Comparison of ENCODE assay signal across 9 cellular contexts in genomic region chr1:10796029-10796944, GRCh38. TPM values are rescaled to one million over a fixed set of nuclear protein-coding genes. Genes with fewer than 3 reads are reported as not detected.
DNase-seq lines count a peak whose midpoint lies in the region; ATAC-seq, FAIRE-seq and TF ChIP-seq lines count a peak whose summit lies in the region.
"Had no signal": no experiment of that assay in that cellular context is flagged by ENCODE, and none has a peak within 500 bp of the region (broad histone marks: within the 10 kb centered on the region; RNA-seq: fewer than 3 reads in every experiment).

CASZ1 (minus strand) TSS chr1:10796646; CDS start chr1:10693889, 102,757 bp downstream.

- H3K27ac Mint-ChIP-seq in GM23338 (no peak within 1 kb of the TSS), immature natural killer cell (no peak within 1 kb of the TSS)

- H3F3A ChIP-seq in GM23338 (replicated peaks; ENCODE audit: low read depth): 0 out of 2 replicates have a peak, but pooled peaks cover 5% of the 10 kb centered on the region

- TF ChIP-seq RAD21 in K562 (CRISPR knock-in tag; conservative IDR thresholded peaks at IDR 0.05 in 1 of 2, IDR thresholded peaks at IDR 0.05 in 1 of 2): no peak; a peak in 1 of 4 replicates

- FAIRE-seq in K562 (lab: Jason Lieb, UNC): peak; percentile 35

- H3K27me3 ChIP-seq in GM23338 (ENCODE audit: insufficient read depth) (peaks cover 58% of the 10 kb centered on the region), K562 (ENCODE audit: control insufficient read depth in 2 of 2, insufficient read depth in 2 of 2, low read length in 2 of 2) (peaks cover 36 to 54% of the 10 kb centered on the region in 2 experiments), prostate gland (replicated peaks; ENCODE audit: insufficient read depth) (no peaks in the 10 kb centered on the region)

- no peaks in the 10 kb centered on the region for H3K9me2 ChIP-seq in GM23338 (ENCODE audit: insufficient read depth)

- H3K36me3 ChIP-seq in GM23338 (ENCODE audit: insufficient read depth) (no peaks in the 10 kb centered on the region), K562 (ENCODE audit: control insufficient read depth, insufficient read depth, low read length) (no peaks in the 10 kb centered on the region), prostate gland (no peaks in the 10 kb centered on the region)
- H3K36me3 ChIP-seq: neutrophil had no signal

- no TSS peak for BruUV-seq in K562 (replicated peaks; lab: Mats Ljungman, UMichigan)

- DNase-seq in GM23338 (ENCODE audit: low spot score): peak; percentile 96
- DNase-seq in NCI-H460 (ENCODE audit: extremely low read depth, low read depth): peak; percentile 79
- peak; percentile 63 to 85 (median 82) for DNase-seq in K562 (ENCODE audit: extremely low read depth in 1 of 4, low spot score in 3 of 4)
- peak in 48 of 51 donors; percentile 9 to 82 (median 56) for DNase-seq in hypothalamus (lab: John Stamatoyannopoulos, UW)
- peak; percentile 89 for DNase-seq in prostate gland (ENCODE audit: low spot score)
- no peak for DNase-seq in immature natural killer cell

- in situ Hi-C loops in K562 (cut with MboI): no loop called here

- H2AFZ ChIP-seq in GM23338 (no peak within 1 kb of the TSS), K562 (ENCODE audit: low read depth, low read length) (no peak within 1 kb of the TSS)

- H3K9me3 ChIP-seq in K562 (replicated peaks; ENCODE audit: control insufficient read depth, insufficient read depth, low read depth, low read length) (no peaks in the 10 kb centered on the region), prostate gland (no peaks in the 10 kb centered on the region)
- H3K9me3 ChIP-seq: neutrophil had no signal

- no peaks in the 10 kb centered on the region for H3K9me1 ChIP-seq in K562 (ENCODE audit: control insufficient read depth, insufficient read depth, low read length)

- TF ChIP-seq CTCF in 22Rv1 (IDR thresholded peaks at IDR 0.05): no peak
- TF ChIP-seq CTCF in GM23338 (conservative IDR thresholded peaks at IDR 0.05; ENCODE audit: low read depth in 2 of 2): no peak
- TF ChIP-seq CTCF in K562 (IDR thresholded peaks at IDR 0.05 in 2 of 3, conservative IDR thresholded peaks at IDR 0.05 in 1 of 3; ENCODE audit: insufficient read depth in 2 of 3, low read depth in 1 of 3, low read length in 3 of 3): no peak
- peak in 2 of 4 experiments; percentile 22 to 40 for TF ChIP-seq CTCF in prostate gland (IDR thresholded peaks at IDR 0.05)

- H3K9me3 Mint-ChIP-seq in GM23338 (no peaks in the 10 kb centered on the region), immature natural killer cell (peaks cover 0 to 2% (median 0%) of the 10 kb centered on the region in 6 donors)

- peaks cover 41% of the 10 kb centered on the region for H3K27me3 Mint-ChIP-seq in GM23338 (ENCODE audit: insufficient read depth, low read depth, poor library complexity)
- peaks cover 8 to 14% (median 13%) of the 10 kb centered on the region in 3 donors for H3K27me3 Mint-ChIP-seq in immature natural killer cell (ENCODE audit: low read depth in 3 of 3)

- H3K4me1 ChIP-seq in GM23338 (ENCODE audit: insufficient read depth) (peaks cover 26% of the 10 kb centered on the region), K562 (replicated peaks in 1 of 2; ENCODE audit: control insufficient read depth in 2 of 2, insufficient read depth in 2 of 2, low read length in 2 of 2) (peaks cover 0 to 22% of the 10 kb centered on the region in 2 experiments; a peak in 3 of 5 replicates), prostate gland (replicated peaks) (peaks cover 7% of the 10 kb centered on the region)

- H3K4me1 Mint-ChIP-seq in GM23338: peaks cover 31% of the 10 kb centered on the region
- peaks cover 6 to 11% of the 10 kb centered on the region in 2 donors for H3K4me1 Mint-ChIP-seq in immature natural killer cell

- H3K4me3 Mint-ChIP-seq in GM23338 (peak within 1 kb of the TSS; percentile 86), immature natural killer cell (no peak within 1 kb of the TSS)

- no peak for TF ChIP-seq EP300 in K562 (IDR thresholded peaks at IDR 0.05; ENCODE audit: low read length)

- TF ChIP-seq POLR2A in K562 (conservative IDR thresholded peaks at IDR 0.05) (no peak), prostate gland (IDR thresholded peaks at IDR 0.05) (peak; percentile 85)

- peak within 1 kb of the TSS; percentile 91 for H3K4me2 ChIP-seq in GM23338
- no peak within 1 kb of the TSS for H3K4me2 ChIP-seq in K562 (ENCODE audit: insufficient read depth, low read length)

- H3K36me3 Mint-ChIP-seq in GM23338 (ENCODE audit: low read depth) (no peaks in the 10 kb centered on the region; the same call in 2 of the 3 replicates), immature natural killer cell (no peaks in the 10 kb centered on the region)

- CTCF ChIA-PET in K562 (lab: Yijun Ruan, JAX; ENCODE audit: low intra/inter-chr PET ratio): interaction anchor here (0.6 kb wide), 1 partner anchor 70 kb away, joined by 3 read pairs; no protein-coding TSS in a partner anchor

- 4% methylated on average over 43 of the region's 88 CpGs for WGBS in K562 (ENCODE audit: insufficient coverage, low coverage, missing lambda C conversion rate)
- 2% methylated on average over 59 of the region's 88 CpGs for WGBS in prostate gland

- POLR2A ChIA-PET in K562 (lab: Yijun Ruan, JAX): interaction anchor here (0.6 kb wide), 2 partner anchors 18 to 82 kb away, joined by 3 read pairs; no protein-coding TSS in a partner anchor

- H3K27ac ChIP-seq in 22Rv1: peak within 1 kb of the TSS; percentile 96
- no peak within 1 kb of the TSS for H3K27ac ChIP-seq in GM23338 (ENCODE audit: low read depth)
- H3K27ac ChIP-seq in K562 (ENCODE audit: extremely low read depth, low read depth, low read length): no peak within 1 kb of the TSS
- peak within 1 kb of the TSS; percentile 92 to 96 for H3K27ac ChIP-seq in prostate gland
- H3K27ac ChIP-seq: neutrophil had no signal

- H3K4me3 ChIP-seq in GM23338 (peak within 1 kb of the TSS; percentile 64), K562 (no peak within 1 kb of the TSS), prostate gland (peak within 1 kb of the TSS; percentile 68 to 85)

- H3K79me2 ChIP-seq in GM23338 (replicated peaks; ENCODE audit: insufficient read depth): no peaks in the 10 kb centered on the region
- H3K79me2 ChIP-seq in K562 (ENCODE audit: control insufficient read depth, insufficient read depth, low read length): no peaks in the 10 kb centered on the region

- intact Hi-C loops in K562 (cut with micrococcal nuclease) (no loop called here), prostate gland (cut with DNase I) (loop anchor here (2.0 kb wide), 1 partner anchor 71 kb away; no protein-coding TSS in a partner anchor)

- ATAC-seq in GM23338: peak; percentile 31
- peak; percentile 73 for ATAC-seq in K562
- no peak for ATAC-seq in HG03457 (IDR thresholded peaks at IDR 0.05; ENCODE audit: unreplicated experiment)

- no peak within 1 kb of the TSS for H3K9ac ChIP-seq in K562 (ENCODE audit: insufficient read depth in 1 of 2, low read depth in 2 of 2, low read length in 2 of 2)

- no peaks in the 10 kb centered on the region; the same call in 1 of the 2 replicates for H4K20me1 ChIP-seq in GM23338 (replicated peaks; ENCODE audit: insufficient read depth)
- peaks cover 3% of the 10 kb centered on the region; the same call in 1 of the 2 replicates for H4K20me1 ChIP-seq in K562 (replicated peaks; ENCODE audit: control insufficient read depth, insufficient read depth, low read length)

TF ChIP-seq in GM23338, 12 proteins besides CTCF, POLR2A, EP300 and RAD21:
- TF ChIP-seq NANOG (IDR thresholded peaks at IDR 0.05; ENCODE audit: borderline replicate concordance) (no peak), JUNB (IDR thresholded peaks at IDR 0.05; ENCODE audit: unreplicated experiment) (no peak), CREB1 (CRISPR knock-in tag; IDR thresholded peaks at IDR 0.05; ENCODE audit: low read depth) (peak; percentile 57), POLR2AphosphoS5 (IDR thresholded peaks at IDR 0.05; ENCODE audit: low read depth) (peak; percentile 18; the same call in 1 of the 2 replicates)

TF ChIP-seq in K562, 482 proteins besides CTCF, POLR2A, EP300 and RAD21 (continues in another document):
- TF ChIP-seq ZNF511 (CRISPR knock-in tag; IDR thresholded peaks at IDR 0.05) (no peak), HDAC3 (IDR thresholded peaks at IDR 0.05; ENCODE audit: borderline replicate concordance, partially characterized antibody) (peak; percentile 35)

RNA-seq across cellular contexts. Expression of gene CASZ1, which starts in this region (rescaled TPM):
- total RNA-seq in GM23338 (2014; rRNA removed; shearing (Covaris generic)): 6.1 and 6.7 TPM in 2 replicates
- polyA plus RNA-seq in GM23338 (2016; fragmentation: Nextera tagmentation; extraction: Ambion mirVana) (6.2 and 8.7 TPM in 2 replicates), K562 (2011; rRNA removed) (0.52 and 1.5 TPM in 2 replicates), K562 (2014; fragmentation: Illumina TruSeq; extraction: Trizol) (0.65 and 1.00 TPM in 2 replicates), K562 (2014; fragmentation: Nextera tagmentation; extraction: Ambion mirVana) (under 1 TPM in 1 of 2 experiments, not detected in 1; 0.01 TPM), K562 (2014; rRNA removed) (3.1 and 4.0 TPM in 2 replicates), immature natural killer cell (1 to 10 TPM; 1.0 to 6.5 (median 1.9) TPM)
- total RNA-seq in NCI-H460 (2014; rRNA removed; shearing (Covaris generic)): 6.4 and 6.9 TPM in 2 replicates
- 3.0 and 3.4 TPM in 2 replicates for polyA plus RNA-seq in NCI-H460 (2014; cell fraction: nucleus; rRNA removed)
- total RNA-seq in K562 (2011; cell fraction: chromatin; rRNA removed; ENCODE audit: low replicate concordance): 1.3 and 4.2 TPM in 2 replicates
- 2.4 and 2.7 TPM in 2 replicates for total RNA-seq in K562 (2011; cell fraction: nucleolus; rRNA removed)
- total RNA-seq in K562 (2011; cell fraction: nucleoplasm; rRNA removed): 2.3 and 3.1 TPM in 2 replicates
- total RNA-seq in K562 (2014; rRNA removed) (1.1 and 2.2 TPM in 2 replicates), K562 (2014; rRNA removed; fragmentation: Illumina TruSeq; extraction: Trizol) (0.19 and 0.22 TPM in 2 replicates), K562 (2015; rRNA removed; fragmentation: Illumina TruSeq; extraction: Trizol) (0.64 and 0.87 TPM in 2 replicates), K562 (2021) (2.4 and 2.8 TPM in 2 replicates), prostate gland (10 to 100 TPM; 90.9 to 96.9 TPM)
- polyA plus RNA-seq in K562 (2011; cell fraction: cytosol; rRNA removed): 1.1 and 1.2 TPM in 2 replicates
- polyA plus RNA-seq in K562 (2011; cell fraction: nucleus; rRNA removed): 2.4 and 3.4 TPM in 2 replicates
- 0.77 and 2.0 TPM in 2 replicates for polyA plus RNA-seq in K562 (2012)
- polyA minus RNA-seq in K562 (2011; rRNA and poly(A)+ RNA removed): 0.53 and 0.69 TPM in 2 replicates
- polyA minus RNA-seq in K562 (2011; cell fraction: cytosol; rRNA and poly(A)+ RNA removed): 0.38 and 1.0 TPM in 2 replicates
- polyA minus RNA-seq in K562 (2011; cell fraction: nucleus; rRNA and poly(A)+ RNA removed): 1.9 and 2.1 TPM in 2 replicates

Comparison
In these comparisons a context has a peak if more than half of its experiments do, and no peak if none do; other contexts are left out.
1. RNA of gene CASZ1 (total RNA-seq): 90.9 to 96.9 TPM in prostate gland; 6.1 to 6.7 TPM in GM23338, 6.4 to 6.9 TPM in NCI-H460 and 0.19 to 4.2 TPM in K562; every median in the first group is over 10 times any median in the second.
2. H3K27ac ChIP-seq: peak in 22Rv1 (single experiment) and prostate gland (2 of 2); none in GM23338 (single experiment) and K562 (single experiment).
3. DNase-seq: peak in GM23338 (single experiment), NCI-H460 (single experiment), K562 (4 of 4), hypothalamus (48 of 51) and prostate gland (single experiment); none in immature natural killer cell (0 of 3).